In the genomic region with DNA sequence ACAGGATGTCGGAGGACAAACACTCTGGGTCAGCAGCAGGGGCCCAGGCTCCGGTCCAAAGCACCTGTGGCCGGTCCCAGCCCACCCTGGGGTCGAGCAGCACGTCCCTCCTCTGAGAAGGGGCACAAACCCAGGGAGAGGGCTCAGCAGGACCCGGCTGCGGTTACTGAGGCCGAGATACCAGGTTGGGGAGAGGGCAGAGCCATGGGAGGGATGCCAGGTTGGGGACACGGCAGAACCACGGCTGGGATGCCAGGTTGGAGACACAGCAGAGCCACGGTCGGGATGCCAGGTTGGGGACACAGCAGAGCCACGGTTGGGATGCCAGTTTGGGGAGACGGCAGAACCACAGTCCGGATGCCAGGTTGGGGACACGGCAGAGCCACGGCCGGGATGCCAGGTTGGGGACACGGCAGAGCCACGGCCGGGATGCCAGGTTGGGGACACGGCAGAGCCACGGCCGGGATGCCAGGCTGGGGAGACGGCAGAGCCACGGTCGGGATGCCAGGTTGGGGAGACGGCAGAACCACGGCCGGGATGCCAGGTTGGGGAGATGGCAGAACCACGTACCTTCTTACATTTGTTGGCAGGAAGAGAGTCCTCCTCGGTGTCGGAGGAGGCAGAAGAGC, we compare ENCODE assay signal across 18 cellular contexts. TPM values are rescaled to one million over a fixed set of nuclear protein-coding genes. Genes with fewer than 3 reads are reported as not detected.
DNase-seq lines count a peak whose midpoint lies in the region; ATAC-seq, FAIRE-seq and TF ChIP-seq lines count a peak whose summit lies in the region.
"Had no signal": no experiment of that assay in that cellular context is flagged by ENCODE, and none has a peak within 500 bp of the region (broad histone marks: within the 10 kb centered on the region; RNA-seq: fewer than 3 reads in every experiment).

No MANE protein-coding gene starts in this region.

- H3K79me2 ChIP-seq in osteoblast (ENCODE audit: insufficient read depth, low read length) (peaks cover 74% of the 10 kb centered on the region), MM.1S (ENCODE audit: low read length) (no peaks in the 10 kb centered on the region)

- H3K27me3 ChIP-seq in RWPE2 (ENCODE audit: insufficient read depth, poor library complexity, severe bottlenecking) (no peaks in the 10 kb centered on the region), osteoblast (ENCODE audit: insufficient read depth, low read length) (no peaks in the 10 kb centered on the region), MM.1S (replicated peaks; ENCODE audit: insufficient read depth, low read length) (peaks cover 92% of the 10 kb centered on the region), sigmoid colon (no peaks in the 10 kb centered on the region)

- TF ChIP-seq EP300 in sigmoid colon (IDR thresholded peaks at IDR 0.05) = no peak

- H3K27ac ChIP-seq in RWPE2 (ENCODE audit: poor library complexity, severe bottlenecking) (no peak overlapping the region), kidney (ENCODE audit: low read depth in 2 of 2, low read length in 2 of 2) (no peak overlapping the region), osteoblast (ENCODE audit: low read depth, low read length) (no peak overlapping the region), MM.1S (ENCODE audit: low read length) (no peak overlapping the region), sigmoid colon (no peak overlapping the region)
- H3K27ac ChIP-seq: C4-2B, KMS-11 had no signal

- FAIRE-seq in kidney (lab: Jason Lieb, UNC) = no peak
- FAIRE-seq: A204.1, GM19239, H54 had no signal

- 91 to 97% methylated on average over 33 of the region's 33 CpGs for WGBS in sigmoid colon, 2 donors

- H3K9me2 ChIP-seq in MM.1S (replicated peaks; ENCODE audit: insufficient read depth, low read length) = no peaks in the 10 kb centered on the region

- H2AFZ ChIP-seq in osteoblast (ENCODE audit: low read length) (no peak overlapping the region), MM.1S (ENCODE audit: low read length) (no peak overlapping the region)

- H3K4me3 ChIP-seq in RWPE2 (ENCODE audit: severe bottlenecking) = no peak overlapping the region
- H3K4me3 ChIP-seq in kidney (ENCODE audit: low read length in 2 of 2) = no peak overlapping the region
- H3K4me3 ChIP-seq in osteoblast (ENCODE audit: insufficient read depth, low read length) = no peak overlapping the region
- no peak overlapping the region for H3K4me3 ChIP-seq in MM.1S (ENCODE audit: low read length)
- H3K4me3 ChIP-seq in sigmoid colon = no peak overlapping the region

- TF ChIP-seq POLR2A in sigmoid colon (IDR thresholded peaks at IDR 0.05) = no peak

- no peak for TF ChIP-seq CTCF in RWPE2 (IDR thresholded peaks at IDR 0.05; ENCODE audit: poor library complexity, severe bottlenecking)
- no peak for TF ChIP-seq CTCF in kidney (IDR thresholded peaks at IDR 0.05; ENCODE audit: borderline replicate concordance, extremely low read depth, insufficient read depth)
- no peak for TF ChIP-seq CTCF in osteoblast (IDR thresholded peaks at IDR 0.05; ENCODE audit: extremely low read depth, low read depth, low read length)
- no peak for TF ChIP-seq CTCF in MM.1S (IDR thresholded peaks at IDR 0.05; ENCODE audit: low read length)
- no peak for TF ChIP-seq CTCF in sigmoid colon (IDR thresholded peaks at IDR 0.05)

- DNase-seq in RWPE2 (ENCODE audit: low spot score) (peak; percentile 36), kidney (peak; percentile 69), osteoblast (ENCODE audit: insufficient read length, low spot score, missing footprints) (peak; percentile 46), MM.1S (no peak), sigmoid colon (no peak), AML-193 (lab: John Stamatoyannopoulos, UW) (no peak)
- DNase-seq: ACHN; CD4-positive, alpha-beta T cell; DMS153; DMS79 treated with DMSO at 0.1 percent for 48 hours; GF-D8 had no signal

- H4K20me1 ChIP-seq in osteoblast (ENCODE audit: insufficient read depth, low read length) = peaks cover 35% of the 10 kb centered on the region
- no peaks in the 10 kb centered on the region for H4K20me1 ChIP-seq in MM.1S (ENCODE audit: insufficient read depth, low read length)

- peaks cover 73% of the 10 kb centered on the region for H3K36me3 ChIP-seq in RWPE2 (ENCODE audit: low read depth)
- peaks cover 19 to 49% of the 10 kb centered on the region in 2 donors for H3K36me3 ChIP-seq in kidney (ENCODE audit: control insufficient read depth in 1 of 2, insufficient read depth in 2 of 2, low read length in 2 of 2)
- peaks cover 85% of the 10 kb centered on the region for H3K36me3 ChIP-seq in osteoblast (ENCODE audit: insufficient read depth, low read length)
- no peaks in the 10 kb centered on the region for H3K36me3 ChIP-seq in MM.1S (replicated peaks; ENCODE audit: insufficient read depth, low read length)
- H3K36me3 ChIP-seq in sigmoid colon = peaks cover 18 to 97% (median 67%) of the 10 kb centered on the region in 4 donors

- intact Hi-C loops in kidney (cut with DNase I) (no loop called here), sigmoid colon (cut with DNase I) (no loop called here)

- H3K4me1 ChIP-seq in RWPE2 (ENCODE audit: insufficient read depth, poor library complexity, severe bottlenecking) (no peaks in the 10 kb centered on the region), kidney (ENCODE audit: control insufficient read depth in 1 of 2, insufficient read depth in 1 of 2, low read depth in 1 of 2, low read length in 2 of 2) (no peaks in the 10 kb centered on the region), osteoblast (ENCODE audit: insufficient read depth, low read length) (no peaks in the 10 kb centered on the region), MM.1S (ENCODE audit: low read length) (no peaks in the 10 kb centered on the region), sigmoid colon (no peaks in the 10 kb centered on the region)

- H3K9ac ChIP-seq in kidney (ENCODE audit: low read length in 2 of 2) (no peak overlapping the region), MM.1S (ENCODE audit: low read length) (no peak overlapping the region)
- H3K9ac ChIP-seq: KMS-11 had no signal

- ATAC-seq in RWPE2 (ENCODE audit: low read depth) (no peak), GM18858 (IDR thresholded peaks at IDR 0.05; ENCODE audit: unreplicated experiment) (no peak)
- ATAC-seq: HCT116 had no signal

- H3K9me3 ChIP-seq in RWPE2 (ENCODE audit: severe bottlenecking) = no peaks in the 10 kb centered on the region
- peaks cover 0 to 10% of the 10 kb centered on the region in 2 donors for H3K9me3 ChIP-seq in kidney (ENCODE audit: control insufficient read depth in 1 of 2, low read length in 2 of 2)
- peaks cover 7% of the 10 kb centered on the region for H3K9me3 ChIP-seq in osteoblast (ENCODE audit: low read depth, low read length)
- no peaks in the 10 kb centered on the region for H3K9me3 ChIP-seq in MM.1S (replicated peaks; ENCODE audit: insufficient read depth, low read length)
- H3K9me3 ChIP-seq in sigmoid colon = peaks cover 0 to 8% (median 1%) of the 10 kb centered on the region in 4 donors

- no peaks in the 10 kb centered on the region for H3F3A ChIP-seq in MM.1S (ENCODE audit: insufficient read depth, low read length)

- H3K4me2 ChIP-seq in osteoblast (ENCODE audit: insufficient read depth, low read length) (no peak overlapping the region), MM.1S (ENCODE audit: low read depth, low read length) (no peak overlapping the region)
- H3K4me2 ChIP-seq: KMS-11 had no signal

RNA-seq across cellular contexts. Expression of gene MIER2, which starts 18.5 kb away (rescaled TPM):
- total RNA-seq in kidney (23.4 TPM), osteoblast (10.9 and 14.8 TPM in 2 replicates), sigmoid colon (10 to 100 TPM; 11.4 to 31.9 (median 13.0) TPM)
- polyA plus RNA-seq in kidney (ENCODE audit: insufficient read depth, low read depth, low replicate concordance) (18.4 TPM), sigmoid colon (10 to 100 TPM in 1 of 3 donors, 1 to 10 TPM in 2; 6.6 to 15.5 (median 7.4) TPM)

RNA-seq across cellular contexts. Expression of gene PLPP2, which starts 34.8 kb away (rescaled TPM):
- 28.7 TPM for total RNA-seq in kidney
- polyA plus RNA-seq in kidney (ENCODE audit: insufficient read depth, low read depth, low replicate concordance) = 5.8 TPM
- total RNA-seq in osteoblast = 1.1 and 1.5 TPM in 2 replicates
- 1 to 10 TPM; 1.6 to 3.6 (median 2.3) TPM for total RNA-seq in sigmoid colon
- polyA plus RNA-seq in sigmoid colon = 100 to 1,000 TPM in 1 of 3 donors, 10 to 100 TPM in 2; 22.2 to 111 (median 29.6) TPM

Comparison
In these comparisons a context has a peak if more than half of its experiments do, and no peak if none do; other contexts are left out.
1. DNase-seq: peak in RWPE2 (single experiment), kidney (single experiment) and osteoblast (single experiment); none in MM.1S (single experiment), sigmoid colon (single experiment) and AML-193 (0 of 2).